In the genomic region with DNA sequence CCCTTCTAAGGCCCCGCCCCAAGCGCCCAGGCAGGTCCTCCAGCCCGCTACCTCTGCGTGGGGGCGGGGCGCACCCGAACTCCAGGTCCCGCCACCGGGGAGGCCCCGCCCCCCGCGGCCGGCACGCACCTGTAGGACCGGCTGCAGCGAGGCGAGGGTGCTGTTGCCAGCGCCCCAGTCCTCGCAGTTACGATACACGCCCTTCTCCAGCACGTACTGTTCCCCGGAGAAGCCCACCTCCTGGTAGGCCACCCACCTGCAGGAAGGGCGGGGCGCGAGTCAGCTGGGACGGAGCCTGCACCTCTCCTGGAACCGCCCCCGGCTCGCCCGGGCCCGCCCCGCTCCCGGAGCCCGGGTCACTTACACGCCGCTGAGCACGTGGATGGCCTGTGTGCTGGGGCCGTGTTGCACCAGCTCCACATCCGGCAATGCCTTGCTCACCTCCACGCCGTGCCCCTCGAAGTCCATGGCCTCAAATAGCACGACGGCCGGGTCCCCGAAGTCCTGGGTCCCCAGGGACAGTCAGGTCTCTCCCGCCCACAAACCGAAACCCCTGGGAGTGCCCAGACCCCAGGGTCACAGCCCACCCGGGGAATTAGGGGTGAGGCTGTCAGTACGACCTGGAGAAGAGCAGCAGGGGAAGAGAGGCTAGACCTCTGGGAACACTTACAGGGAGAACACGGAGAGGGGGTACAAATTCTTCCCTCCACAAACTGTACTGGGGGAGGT, we compare ENCODE assay signal across 8 cellular contexts. TPM values are rescaled to one million over a fixed set of nuclear protein-coding genes. Genes with fewer than 3 reads are reported as not detected.
A peak's percentile ranks its signal among the peaks of the same experiment; 100 is the strongest.
DNase-seq lines count a peak whose midpoint lies in the region; ATAC-seq and TF ChIP-seq lines count a peak whose summit lies in the region.

No MANE protein-coding gene starts in this region.

- peak; percentile 64 for ATAC-seq in HG03460 (IDR thresholded peaks at IDR 0.05; ENCODE audit: unreplicated experiment)
- ATAC-seq in foreskin keratinocyte = peak; percentile 83
- ATAC-seq in upper lobe of left lung (ENCODE audit: low FRiP score in 2 of 2) = peak; percentile 87 to 93

- no peak for DNase-seq in GM12864 (ENCODE audit: low read depth)
- DNase-seq in NOMO-1 treated with dmso at 0.1 percent for 144 hours (lab: John Stamatoyannopoulos, UW; ENCODE audit: unreplicated experiment) = peak; percentile 50
- DNase-seq in activated T-helper 1 cell treated with anti-CD3 and anti-CD28 coated beads, Interleukin-12 subunit alpha, Interleukin-12 subunit beta, Interleukin-2, Interleukin-4 antibody, amounts not matched to agents 30 ng/mL and 10 ng/mL and 1 ng/mL, durations not matched to agents 14 hours and 24 hours and 36 hours (ENCODE audit: low spot score) = peak; percentile 70
- DNase-seq in foreskin keratinocyte = peak in 1 of 2 donors; percentile 86
- peak; percentile 72 to 76 for DNase-seq in trophoblast cell
- DNase-seq in upper lobe of left lung = peak; percentile 93 to 98
- no peak for DNase-seq in putamen (ENCODE audit: low spot score)

- H3K79me1 ChIP-seq in trophoblast cell (ENCODE audit: low read length) = no peaks in the 10 kb centered on the region

- no peak overlapping the region for H3K18ac ChIP-seq in trophoblast cell (ENCODE audit: low read length)

- no CpG with 5 or more reads among the region's 52 CpGs for WGBS in trophoblast cell (ENCODE audit: extremely low coverage, insufficient coverage, insufficient read length)
- 9 to 17% methylated on average over 12 to 33 of the region's 52 CpGs for WGBS in upper lobe of left lung, 2 donors

- intact Hi-C loops in activated T-helper 1 cell treated with anti-CD3 and anti-CD28 coated beads, Interleukin-12 subunit alpha, Interleukin-12 subunit beta, Interleukin-2, Interleukin-4 antibody, amounts not matched to agents 30 ng/mL and 10 ng/mL and 1 ng/mL, durations not matched to agents 14 hours and 24 hours and 36 hours (cut with micrococcal nuclease) = loop anchor here (1.0 to 2.0 kb wide), 2 partner anchors 18 to 96 kb away; a partner anchor contains a TSS

- no peak overlapping the region for H2BK120ac ChIP-seq in trophoblast cell (ENCODE audit: insufficient read depth, low read length, poor library complexity)

- no peak overlapping the region for H2BK5ac ChIP-seq in trophoblast cell (ENCODE audit: low read depth, low read length, poor library complexity)

- H4K91ac ChIP-seq in trophoblast cell (ENCODE audit: low read depth, low read length) = no peak overlapping the region

- peaks cover 27% of the 10 kb centered on the region for H3K27me3 Mint-ChIP-seq in activated T-helper 1 cell treated with anti-CD3 and anti-CD28 coated beads, Interleukin-12 subunit alpha, Interleukin-12 subunit beta, Interleukin-2, Interleukin-4 antibody, amounts not matched to agents 30 ng/mL and 10 ng/mL and 1 ng/mL, durations not matched to agents 14 hours and 24 hours and 36 hours (ENCODE audit: insufficient read depth)

- no peak overlapping the region for H3K27ac Mint-ChIP-seq in activated T-helper 1 cell treated with anti-CD3 and anti-CD28 coated beads, Interleukin-12 subunit alpha, Interleukin-12 subunit beta, Interleukin-2, Interleukin-4 antibody, amounts not matched to agents 30 ng/mL and 10 ng/mL and 1 ng/mL, durations not matched to agents 14 hours and 24 hours and 36 hours

- H2AK5ac ChIP-seq in trophoblast cell (ENCODE audit: low read length) = no peak overlapping the region

- H3K27me3 ChIP-seq in foreskin keratinocyte (no peaks in the 10 kb centered on the region), trophoblast cell (ENCODE audit: insufficient read depth, low read length) (no peaks in the 10 kb centered on the region), upper lobe of left lung (peaks cover 0 to 5% (median 0%) of the 10 kb centered on the region in 4 donors)

- no peak overlapping the region for H3K14ac ChIP-seq in trophoblast cell (ENCODE audit: low read length)

- H3K4me2 ChIP-seq in trophoblast cell (ENCODE audit: low read length) = peak overlapping the region; percentile 84

- H3K36me3 ChIP-seq in trophoblast cell (ENCODE audit: control insufficient read depth in 1 of 2, insufficient read depth in 2 of 2, low read length in 2 of 2) = peaks cover 8 to 12% of the 10 kb centered on the region in 2 experiments
- no peaks in the 10 kb centered on the region for H3K36me3 ChIP-seq in upper lobe of left lung

- peaks cover 10% of the 10 kb centered on the region for H3K4me1 ChIP-seq in foreskin keratinocyte
- H3K4me1 ChIP-seq in trophoblast cell (ENCODE audit: control insufficient read depth in 1 of 2, insufficient read depth in 2 of 2, low read length in 2 of 2) = peaks cover 9 to 10% of the 10 kb centered on the region in 2 experiments
- peaks cover 11 to 18% (median 15%) of the 10 kb centered on the region in 4 donors for H3K4me1 ChIP-seq in upper lobe of left lung

- H4K8ac ChIP-seq in trophoblast cell (ENCODE audit: low read depth, low read length) = peak overlapping the region; percentile 12

- no peak overlapping the region for H3K9ac ChIP-seq in trophoblast cell (ENCODE audit: low read length)

- H3K36me3 Mint-ChIP-seq in activated T-helper 1 cell treated with anti-CD3 and anti-CD28 coated beads, Interleukin-12 subunit alpha, Interleukin-12 subunit beta, Interleukin-2, Interleukin-4 antibody, amounts not matched to agents 30 ng/mL and 10 ng/mL and 1 ng/mL, durations not matched to agents 14 hours and 24 hours and 36 hours (ENCODE audit: low read depth) = no peaks in the 10 kb centered on the region

- no peak for TF ChIP-seq POLR2A in upper lobe of left lung (IDR thresholded peaks at IDR 0.05)

- H3K4ac ChIP-seq in trophoblast cell (ENCODE audit: low read depth, low read length) = no peak overlapping the region

- H3K9me3 ChIP-seq in trophoblast cell (ENCODE audit: insufficient read depth, low read depth, low read length) (no peaks in the 10 kb centered on the region), upper lobe of left lung (no peaks in the 10 kb centered on the region)

- TF ChIP-seq CTCF in GM12864 (IDR thresholded peaks at IDR 0.05; ENCODE audit: low read depth, low read length, missing control alignments) (no peak), foreskin keratinocyte (conservative IDR thresholded peaks at IDR 0.05) (peak; percentile 10), upper lobe of left lung (IDR thresholded peaks at IDR 0.05) (no peak)

- H2BK12ac ChIP-seq in trophoblast cell (ENCODE audit: low read length) = no peak overlapping the region

- no peak for TF ChIP-seq EP300 in upper lobe of left lung (IDR thresholded peaks at IDR 0.05)

- no peaks in the 10 kb centered on the region for H3K9me3 Mint-ChIP-seq in activated T-helper 1 cell treated with anti-CD3 and anti-CD28 coated beads, Interleukin-12 subunit alpha, Interleukin-12 subunit beta, Interleukin-2, Interleukin-4 antibody, amounts not matched to agents 30 ng/mL and 10 ng/mL and 1 ng/mL, durations not matched to agents 14 hours and 24 hours and 36 hours

- H2AFZ ChIP-seq in trophoblast cell (ENCODE audit: insufficient read depth, low read length, poor library complexity) = peak overlapping the region; percentile 19

- H3K4me3 ChIP-seq in GM12864 (ENCODE audit: low read depth, low read length) (peak overlapping the region; percentile 42), trophoblast cell (ENCODE audit: low read depth, low read length) (peak overlapping the region; percentile 66), upper lobe of left lung (peak overlapping the region; percentile 41 to 63 (median 48))

- H3K4me3 Mint-ChIP-seq in activated T-helper 1 cell treated with anti-CD3 and anti-CD28 coated beads, Interleukin-12 subunit alpha, Interleukin-12 subunit beta, Interleukin-2, Interleukin-4 antibody, amounts not matched to agents 30 ng/mL and 10 ng/mL and 1 ng/mL, durations not matched to agents 14 hours and 24 hours and 36 hours = peak overlapping the region; percentile 90

- H4K12ac ChIP-seq in trophoblast cell (ENCODE audit: low read depth, low read length) = no peak overlapping the region

- no peak overlapping the region for H3K27ac ChIP-seq in foreskin keratinocyte
- no peak overlapping the region for H3K27ac ChIP-seq in trophoblast cell (ENCODE audit: low read depth, low read length)
- peak overlapping the region in 2 of 4 donors; percentile 19 to 24 for H3K27ac ChIP-seq in upper lobe of left lung

- H3K23ac ChIP-seq in trophoblast cell (ENCODE audit: low read length) = no peak overlapping the region

- H3K4me1 Mint-ChIP-seq in activated T-helper 1 cell treated with anti-CD3 and anti-CD28 coated beads, Interleukin-12 subunit alpha, Interleukin-12 subunit beta, Interleukin-2, Interleukin-4 antibody, amounts not matched to agents 30 ng/mL and 10 ng/mL and 1 ng/mL, durations not matched to agents 14 hours and 24 hours and 36 hours (ENCODE audit: low read depth) = peaks cover 9% of the 10 kb centered on the region

- H3K79me2 ChIP-seq in trophoblast cell (ENCODE audit: control insufficient read depth, insufficient read depth, low read length, poor library complexity) = no peaks in the 10 kb centered on the region

RNA-seq across cellular contexts. Expression of a gene that starts 17.3 kb away (rescaled TPM):
- total RNA-seq in activated T-helper 1 cell treated with anti-CD3 and anti-CD28 coated beads, Interleukin-12 subunit alpha, Interleukin-12 subunit beta, Interleukin-2, Interleukin-4 antibody, amounts not matched to agents 30 ng/mL and 10 ng/mL and 1 ng/mL, durations not matched to agents 14 hours and 24 hours and 36 hours = 0.83 and 1.9 TPM in 2 replicates
- total RNA-seq in foreskin keratinocyte (3.8 and 5.6 TPM in 2 replicates), upper lobe of left lung (10 to 100 TPM in 3 of 6 donors, 1 to 10 TPM in 2, under 1 TPM in 1; 0.59 to 25.2 (median 11.1) TPM)
- polyA plus RNA-seq in foreskin keratinocyte = 4.8 and 7.3 TPM in 2 replicates
- 30.0 and 35.3 TPM in 2 replicates for polyA plus RNA-seq in trophoblast cell (2013)

RNA-seq across cellular contexts. Expression of a gene that starts 18.9 kb away (rescaled TPM):
- 394 and 411 TPM in 2 replicates for total RNA-seq in activated T-helper 1 cell treated with anti-CD3 and anti-CD28 coated beads, Interleukin-12 subunit alpha, Interleukin-12 subunit beta, Interleukin-2, Interleukin-4 antibody, amounts not matched to agents 30 ng/mL and 10 ng/mL and 1 ng/mL, durations not matched to agents 14 hours and 24 hours and 36 hours
- total RNA-seq in foreskin keratinocyte (0.25 TPM in 1 of 2 replicates, not detected in the other), upper lobe of left lung (100 to 1,000 TPM in 5 of 6 donors, 10 to 100 TPM in 1; 74.4 to 437 (median 172) TPM)
- polyA plus RNA-seq in foreskin keratinocyte = 0.18 and 0.36 TPM in 2 replicates
- 2.0 and 2.4 TPM in 2 replicates for polyA plus RNA-seq in trophoblast cell (2013)

RNA-seq across cellular contexts. Expression of a gene that starts 30.2 kb away (rescaled TPM):
- total RNA-seq in activated T-helper 1 cell treated with anti-CD3 and anti-CD28 coated beads, Interleukin-12 subunit alpha, Interleukin-12 subunit beta, Interleukin-2, Interleukin-4 antibody, amounts not matched to agents 30 ng/mL and 10 ng/mL and 1 ng/mL, durations not matched to agents 14 hours and 24 hours and 36 hours = 14.8 and 22.1 TPM in 2 replicates
- 5.6 and 9.9 TPM in 2 replicates for total RNA-seq in foreskin keratinocyte
- polyA plus RNA-seq in foreskin keratinocyte = 12.4 and 13.3 TPM in 2 replicates
- 8.1 and 8.5 TPM in 2 replicates for polyA plus RNA-seq in trophoblast cell (2013)
- 100 to 1,000 TPM in 2 of 6 donors, 10 to 100 TPM in 4; 25.7 to 194 (median 62.5) TPM for total RNA-seq in upper lobe of left lung

RNA-seq across cellular contexts. Expression of a gene that starts 35.9 kb away (rescaled TPM):
- total RNA-seq in activated T-helper 1 cell treated with anti-CD3 and anti-CD28 coated beads, Interleukin-12 subunit alpha, Interleukin-12 subunit beta, Interleukin-2, Interleukin-4 antibody, amounts not matched to agents 30 ng/mL and 10 ng/mL and 1 ng/mL, durations not matched to agents 14 hours and 24 hours and 36 hours = not detected in 2 replicates
- total RNA-seq in foreskin keratinocyte = not detected in 2 replicates
- polyA plus RNA-seq in foreskin keratinocyte = not detected in 2 replicates
- not detected in 2 replicates for polyA plus RNA-seq in trophoblast cell (2013)
- total RNA-seq in upper lobe of left lung = 1 to 10 TPM in 2 of 6 donors, under 1 TPM in 3, not detected in 1; 0.30 to 1.3 (median 0.72) TPM

RNA-seq across cellular contexts. Expression of a gene that starts 56.8 kb away (rescaled TPM):
- total RNA-seq in activated T-helper 1 cell treated with anti-CD3 and anti-CD28 coated beads, Interleukin-12 subunit alpha, Interleukin-12 subunit beta, Interleukin-2, Interleukin-4 antibody, amounts not matched to agents 30 ng/mL and 10 ng/mL and 1 ng/mL, durations not matched to agents 14 hours and 24 hours and 36 hours = 551 and 575 TPM in 2 replicates
- total RNA-seq in foreskin keratinocyte = 194 and 196 TPM in 2 replicates
- 543 and 549 TPM in 2 replicates for polyA plus RNA-seq in foreskin keratinocyte
- 179 and 184 TPM in 2 replicates for polyA plus RNA-seq in trophoblast cell (2013)
- total RNA-seq in upper lobe of left lung = 100 to 1,000 TPM in 4 of 6 donors, 10 to 100 TPM in 2; 39.1 to 271 (median 156) TPM

Comparison
In these comparisons a context has a peak if more than half of its experiments do, and no peak if none do; other contexts are left out.
1. DNase-seq: peak in NOMO-1 treated with dmso at 0.1 percent for 144 hours (single experiment), activated T-helper 1 cell treated with anti-CD3 and anti-CD28 coated beads, Interleukin-12 subunit alpha, Interleukin-12 subunit beta, Interleukin-2, Interleukin-4 antibody, amounts not matched to agents 30 ng/mL and 10 ng/mL and 1 ng/mL, durations not matched to agents 14 hours and 24 hours and 36 hours (single experiment), trophoblast cell (2 of 2) and upper lobe of left lung (2 of 2); none in GM12864 (single experiment) and putamen (single experiment).
2. RNA of a gene that starts 18.9 kb away (total RNA-seq): 394 to 411 TPM in activated T-helper 1 cell treated with anti-CD3 and anti-CD28 coated beads, Interleukin-12 subunit alpha, Interleukin-12 subunit beta, Interleukin-2, Interleukin-4 antibody, amounts not matched to agents 30 ng/mL and 10 ng/mL and 1 ng/mL, durations not matched to agents 14 hours and 24 hours and 36 hours and 74.4 to 437 TPM in upper lobe of left lung; 0.25 TPM in foreskin keratinocyte; every median in the first group is over 10 times any median in the second.
3. Peak in every context shown above with its lines, with median percentiles within 50 percentile points of each other: H3K4me3 ChIP-seq and ATAC-seq.